8 cellular contexts compared by ENCODE assay signal in the genomic region with DNA sequence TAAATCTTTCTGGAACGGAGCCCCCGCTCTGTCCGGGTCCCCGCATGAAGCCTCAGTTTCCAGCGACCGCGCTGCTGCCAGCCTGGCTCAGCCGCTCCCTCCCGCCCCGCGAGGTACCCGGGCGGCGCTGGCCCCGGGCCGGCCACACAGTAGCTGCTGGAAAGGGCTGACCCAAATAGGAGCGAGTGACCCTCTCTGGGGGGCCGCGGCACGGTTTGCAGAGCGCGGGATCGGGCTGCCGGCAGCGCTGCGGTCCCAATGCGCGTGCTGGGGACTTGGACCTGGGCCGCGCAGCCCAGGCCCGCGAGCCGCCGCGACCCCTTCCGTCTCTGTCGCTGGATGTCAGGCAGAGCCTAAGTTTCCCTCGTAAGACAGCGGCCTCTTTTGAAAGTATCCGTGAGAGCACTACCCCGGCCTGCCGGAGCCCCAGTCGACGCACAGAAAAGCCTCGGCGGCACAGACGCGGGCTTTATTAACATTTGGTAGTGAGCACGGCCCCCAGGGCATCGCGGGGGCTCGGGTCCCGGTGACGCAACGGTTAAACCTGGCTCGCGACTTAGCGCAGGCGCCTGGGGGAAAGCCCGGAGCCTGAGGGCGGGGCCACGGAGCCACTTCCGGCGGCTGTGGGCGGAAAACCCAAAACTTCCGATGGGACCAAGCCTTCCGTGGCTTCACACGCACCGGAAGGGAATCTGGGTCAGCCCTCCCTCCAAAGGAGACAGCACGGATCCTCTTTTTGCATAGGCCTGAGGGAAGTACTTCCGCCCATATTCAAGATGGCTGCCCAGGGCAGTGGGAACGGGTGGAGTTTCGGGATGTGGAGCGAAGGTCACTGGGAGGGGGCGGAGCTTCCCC. TPM values are rescaled to one million over a fixed set of nuclear protein-coding genes. Genes with fewer than 3 reads are reported as not detected.
DNase-seq lines count a peak whose midpoint lies in the region; ATAC-seq and TF ChIP-seq lines count a peak whose summit lies in the region.

No MANE protein-coding gene starts in this region.

- peak overlapping the region; percentile 95 for H3K27ac ChIP-seq in C4-2B
- H3K27ac ChIP-seq in left lung = peak overlapping the region; percentile 97 to 100

- DNase-seq in NCI-H69 (lab: John Stamatoyannopoulos, UW) = peak; percentile 100
- DNase-seq in activated CD4-positive, alpha-beta T cell treated with anti-CD3 and anti-CD28 coated beads, Interleukin-2, amount 50 U/mL, for 1 hour = peak; percentile 96
- peak; percentile 98 for DNase-seq in left lung
- peak; percentile 97 for DNase-seq in stimulated activated CD4-positive, alpha-beta T cell treated with anti-CD3 and anti-CD28 coated beads, Interleukin-2, amount 100 ng/mL, for 4 hours (ENCODE audit: low read depth)

- H3K4me1 ChIP-seq in left lung = peaks cover 13 to 44% of the 10 kb centered on the region in 2 donors

- H3K9me3 ChIP-seq in left lung = no peaks in the 10 kb centered on the region

- H3K4me3 Mint-ChIP-seq in dendritic cell treated with granulocyte-macrophage colony-stimulating factor and Interleukin-4, amounts not matched to agents 40 ng/mL and 50 ng/mL, for 4 days = peak overlapping the region; percentile 98

- intact Hi-C loops in dendritic cell treated with granulocyte-macrophage colony-stimulating factor and Interleukin-4, amounts not matched to agents 40 ng/mL and 50 ng/mL, for 4 days (cut with micrococcal nuclease) = loop anchor here (1.0 to 2.0 kb wide), 5 partner anchors 16 to 63 kb away; a partner anchor contains a TSS
- intact Hi-C loops in left lung (cut with DNase I) = no loop called here

- H3K36me3 Mint-ChIP-seq in dendritic cell treated with granulocyte-macrophage colony-stimulating factor and Interleukin-4, amounts not matched to agents 40 ng/mL and 50 ng/mL, for 4 days (ENCODE audit: low read depth) = peaks cover 72% of the 10 kb centered on the region

- peaks cover 0 to 28% of the 10 kb centered on the region in 2 donors for H3K36me3 ChIP-seq in left lung

- TF ChIP-seq CTCF in C4-2B (conservative IDR thresholded peaks at IDR 0.05) (no peak), left lung (IDR thresholded peaks at IDR 0.05) (no peak)

- no peaks in the 10 kb centered on the region for H3K27me3 Mint-ChIP-seq in dendritic cell treated with granulocyte-macrophage colony-stimulating factor and Interleukin-4, amounts not matched to agents 40 ng/mL and 50 ng/mL, for 4 days

- H3K4me1 Mint-ChIP-seq in dendritic cell treated with granulocyte-macrophage colony-stimulating factor and Interleukin-4, amounts not matched to agents 40 ng/mL and 50 ng/mL, for 4 days (ENCODE audit: low read depth) = peaks cover 53% of the 10 kb centered on the region

- ATAC-seq in GM19372 (IDR thresholded peaks at IDR 0.05; ENCODE audit: low read depth, unreplicated experiment) (peak; percentile 64), HG03521 (IDR thresholded peaks at IDR 0.05; ENCODE audit: unreplicated experiment) (peak; percentile 58), left lung (peak; percentile 84)

- H3K9me3 Mint-ChIP-seq in dendritic cell treated with granulocyte-macrophage colony-stimulating factor and Interleukin-4, amounts not matched to agents 40 ng/mL and 50 ng/mL, for 4 days = no peaks in the 10 kb centered on the region

- peak overlapping the region; percentile 91 for H3K27ac Mint-ChIP-seq in dendritic cell treated with granulocyte-macrophage colony-stimulating factor and Interleukin-4, amounts not matched to agents 40 ng/mL and 50 ng/mL, for 4 days

- peak overlapping the region; percentile 71 to 81 for H3K4me3 ChIP-seq in left lung

- no peaks in the 10 kb centered on the region for H3K27me3 ChIP-seq in left lung

RNA-seq across cellular contexts. Expression of a gene that starts 14.9 kb away (rescaled TPM):
- total RNA-seq in left lung = 10 to 100 TPM; 58.8 to 71.4 TPM

RNA-seq across cellular contexts. Expression of a gene that starts 16.0 kb away (rescaled TPM):
- total RNA-seq in left lung = 10 to 100 TPM; 34.1 to 39.6 TPM

RNA-seq across cellular contexts. Expression of a gene that starts 18.3 kb away (rescaled TPM):
- total RNA-seq in left lung = 10 to 100 TPM; 39.1 to 42.7 TPM

RNA-seq across cellular contexts. Expression of a gene that starts 21.5 kb away (rescaled TPM):
- not detected for total RNA-seq in left lung

RNA-seq across cellular contexts. Expression of a gene that starts 22.9 kb away (rescaled TPM):
- 100 to 1,000 TPM; 154 to 200 TPM for total RNA-seq in left lung

Comparison
In these comparisons a context has a peak if more than half of its experiments do, and no peak if none do; other contexts are left out.
1. Peak in every context shown above with its lines: DNase-seq, ATAC-seq, H3K4me3 ChIP-seq and H3K27ac ChIP-seq.